ENCODE assay signal across 39 cellular contexts in genomic region chr18:61535401-61535800, GRCh38.
"Had no signal": no experiment of that assay in that cellular context is flagged by ENCODE, and none has a peak within 500 bp of the region (broad histone marks: within the 10 kb centered on the region; RNA-seq: fewer than 3 reads in every experiment).

No MANE protein-coding gene starts in this region.

- H3K27ac Mint-ChIP-seq: activated B cell treated with CpG ODN at 0.5 μM for 24 hours; activated CD4-positive, alpha-beta memory T cell treated with anti-CD3 and anti-CD28 coated beads for 36 hours; activated CD4-positive, alpha-beta T cell treated with anti-CD3 and anti-CD28 coated beads, Interleukin-2, amount 10 ng/mL, durations not matched to agents 24 days and 14 days; activated CD8-positive, alpha-beta T cell treated with anti-CD3 and anti-CD28 coated beads for 36 hours; activated naive CD4-positive, alpha-beta T cell treated with anti-CD3 and anti-CD28 coated beads for 36 hours; activated naive CD4-positive, alpha-beta T cell treated with anti-CD3 and anti-CD28 coated beads, Interleukin-2, amount 50 U/mL, for 72 hours; activated naive CD8-positive, alpha-beta T cell treated with anti-CD3 and anti-CD28 coated beads for 36 hours; activated T-cell treated with anti-CD3 and anti-CD28 coated beads, Interleukin-2, amount 50 U/mL, for 72 hours; activated T-helper 1 cell treated with anti-CD3 and anti-CD28 coated beads, Interleukin-12 subunit alpha, Interleukin-12 subunit beta, Interleukin-2, Interleukin-4 antibody, amounts not matched to agents 30 ng/mL and 10 ng/mL and 1 ng/mL, durations not matched to agents 14 hours and 24 hours and 36 hours; activated T-helper 17 cell treated with anti-CD3 and anti-CD28 coated beads, Interleukin-2, amount 50 U/mL, for 72 hours; T-cell; T-helper 2 cell treated with Interferon-gamma antibody and Interleukin-4, amounts not matched to agents 5 μg/mL and 100 μg/mL, for 36 hours had no signal

- DNase-seq: activated B cell treated with CpG ODN at 0.5 μM for 24 hours; activated CD4-positive, alpha-beta memory T cell treated with anti-CD3 and anti-CD28 coated beads for 36 hours; activated CD4-positive, alpha-beta T cell treated with anti-CD3 and anti-CD28 coated beads for 4 hours; activated CD4-positive, alpha-beta T cell treated with anti-CD3 and anti-CD28 coated beads, Interleukin-2, amount 10 ng/mL, durations not matched to agents 24 days and 14 days; activated CD4-positive, alpha-beta T cell treated with anti-CD3 and anti-CD28 coated beads, Interleukin-2, amount 50 U/mL, for 1 hour; activated CD4-positive, alpha-beta T cell treated with anti-CD3 and anti-CD28 coated beads, Interleukin-2, amount 50 U/mL, for 4 hours; activated CD4-positive, CD25-positive, alpha-beta regulatory T cell treated with anti-CD3 and anti-CD28 coated beads, Interleukin-2, amount 50 U/mL, for 72 hours; activated CD8-positive, alpha-beta memory T cell treated with anti-CD3 and anti-CD28 coated beads, Interleukin-2, amount 50 U/mL, for 4 hours; activated CD8-positive, alpha-beta T cell treated with anti-CD3 and anti-CD28 coated beads for 36 hours; activated effector memory CD4-positive, alpha-beta T cell treated with anti-CD3 and anti-CD28 coated beads, Interleukin-2, amount 50 U/mL, for 16 hours; activated gamma-delta T cell treated with Interleukin-2 at 50 U/mL for 16 hours; activated naive CD4-positive, alpha-beta T cell; activated naive CD4-positive, alpha-beta T cell treated with anti-CD3 and anti-CD28 coated beads for 36 hours; activated naive CD4-positive, alpha-beta T cell treated with anti-CD3 and anti-CD28 coated beads, Interleukin-2, amount 50 U/mL, for 16 hours; activated naive CD8-positive, alpha-beta T cell treated with anti-CD3 and anti-CD28 coated beads for 36 hours; activated T-cell treated with anti-CD3 and anti-CD28 coated beads for 4 hours; activated T-cell treated with anti-CD3 and anti-CD28 coated beads, Interleukin-2, amount 50 U/mL, for 1 hour; activated T-cell treated with anti-CD3 and anti-CD28 coated beads, Interleukin-2, amount 50 U/mL, for 4 hours; activated T-cell treated with anti-CD3 and anti-CD28 coated beads, Interleukin-2, amount 50 U/mL, for 72 hours; adrenal gland; amniotic stem cell; aorta; body of pancreas; brain microvascular endothelial cell; caudate nucleus; cerebellar nuclear complex; T-cell; T-helper 2 cell; T-helper 9 cell had no signal

- ATAC-seq: activated CD8-positive, alpha-beta T cell treated with anti-CD3 and anti-CD28 coated beads for 36 hours; activated naive CD4-positive, alpha-beta T cell treated with anti-CD3 and anti-CD28 coated beads, Interleukin-2, amount 50 U/mL, for 72 hours; activated T-cell treated with anti-CD3 and anti-CD28 coated beads, Interleukin-2, amount 50 U/mL, for 4 hours; activated T-cell treated with anti-CD3 and anti-CD28 coated beads, Interleukin-2, amount 50 U/mL, for 72 hours; activated T-helper 17 cell treated with anti-CD3 and anti-CD28 coated beads, Interleukin-2, amount 50 U/mL, for 72 hours; body of pancreas; T-cell had no signal

- H3K36me3 Mint-ChIP-seq: activated CD4-positive, alpha-beta memory T cell treated with anti-CD3 and anti-CD28 coated beads for 36 hours; activated naive CD4-positive, alpha-beta T cell treated with anti-CD3 and anti-CD28 coated beads, Interleukin-2, amount 50 U/mL, for 72 hours; activated naive CD8-positive, alpha-beta T cell treated with anti-CD3 and anti-CD28 coated beads for 36 hours; T-cell had no signal

- FAIRE-seq: astrocyte, TTC549 had no signal

- H3K9me3 Mint-ChIP-seq: activated B cell treated with CpG ODN at 0.5 μM for 24 hours; activated CD4-positive, alpha-beta memory T cell treated with anti-CD3 and anti-CD28 coated beads for 36 hours; activated CD4-positive, alpha-beta T cell treated with anti-CD3 and anti-CD28 coated beads, Interleukin-2, amount 10 ng/mL, durations not matched to agents 24 days and 14 days; activated CD8-positive, alpha-beta T cell treated with anti-CD3 and anti-CD28 coated beads for 36 hours; activated naive CD4-positive, alpha-beta T cell treated with anti-CD3 and anti-CD28 coated beads for 36 hours; activated naive CD4-positive, alpha-beta T cell treated with anti-CD3 and anti-CD28 coated beads, Interleukin-2, amount 50 U/mL, for 72 hours; activated naive CD8-positive, alpha-beta T cell treated with anti-CD3 and anti-CD28 coated beads for 36 hours; activated T-cell treated with anti-CD3 and anti-CD28 coated beads, Interleukin-2, amount 50 U/mL, for 4 hours; activated T-cell treated with anti-CD3 and anti-CD28 coated beads, Interleukin-2, amount 50 U/mL, for 72 hours; activated T-helper 1 cell treated with anti-CD3 and anti-CD28 coated beads, Interleukin-12 subunit alpha, Interleukin-12 subunit beta, Interleukin-2, Interleukin-4 antibody, amounts not matched to agents 30 ng/mL and 10 ng/mL and 1 ng/mL, durations not matched to agents 14 hours and 24 hours and 36 hours; activated T-helper 17 cell treated with anti-CD3 and anti-CD28 coated beads, Interleukin-2, amount 50 U/mL, for 72 hours; central memory CD8-positive, alpha-beta T cell; T-cell; T-helper 2 cell treated with Interferon-gamma antibody and Interleukin-4, amounts not matched to agents 5 μg/mL and 100 μg/mL, for 36 hours had no signal

- H3K36me3 ChIP-seq: adrenal gland, brain microvascular endothelial cell, breast epithelium, cardiac muscle cell had no signal

- H3K4me1 ChIP-seq: adrenal gland, body of pancreas, breast epithelium had no signal

- H3K4me3 Mint-ChIP-seq: activated B cell treated with CpG ODN at 0.5 μM for 24 hours; activated CD4-positive, alpha-beta memory T cell treated with anti-CD3 and anti-CD28 coated beads for 36 hours; activated CD4-positive, alpha-beta T cell treated with anti-CD3 and anti-CD28 coated beads, Interleukin-2, amount 10 ng/mL, durations not matched to agents 24 days and 14 days; activated CD8-positive, alpha-beta T cell treated with anti-CD3 and anti-CD28 coated beads for 36 hours; activated naive CD4-positive, alpha-beta T cell treated with anti-CD3 and anti-CD28 coated beads for 36 hours; activated naive CD8-positive, alpha-beta T cell treated with anti-CD3 and anti-CD28 coated beads for 36 hours; activated T-cell treated with anti-CD3 and anti-CD28 coated beads, Interleukin-2, amount 50 U/mL, for 4 hours; activated T-cell treated with anti-CD3 and anti-CD28 coated beads, Interleukin-2, amount 50 U/mL, for 72 hours; activated T-helper 1 cell treated with anti-CD3 and anti-CD28 coated beads, Interleukin-12 subunit alpha, Interleukin-12 subunit beta, Interleukin-2, Interleukin-4 antibody, amounts not matched to agents 30 ng/mL and 10 ng/mL and 1 ng/mL, durations not matched to agents 14 hours and 24 hours and 36 hours; activated T-helper 17 cell treated with anti-CD3 and anti-CD28 coated beads, Interleukin-2, amount 50 U/mL, for 72 hours; central memory CD8-positive, alpha-beta T cell; T-cell; T-helper 2 cell treated with Interferon-gamma antibody and Interleukin-4, amounts not matched to agents 5 μg/mL and 100 μg/mL, for 36 hours had no signal

- H3K27me3 Mint-ChIP-seq: activated naive CD8-positive, alpha-beta T cell treated with anti-CD3 and anti-CD28 coated beads for 36 hours; central memory CD8-positive, alpha-beta T cell had no signal

- H3K4me1 Mint-ChIP-seq: activated B cell treated with CpG ODN at 0.5 μM for 24 hours; activated CD4-positive, alpha-beta T cell treated with anti-CD3 and anti-CD28 coated beads, Interleukin-2, amount 10 ng/mL, durations not matched to agents 24 days and 14 days; activated naive CD8-positive, alpha-beta T cell treated with anti-CD3 and anti-CD28 coated beads for 36 hours; activated T-helper 17 cell treated with anti-CD3 and anti-CD28 coated beads, Interleukin-2, amount 50 U/mL, for 72 hours; central memory CD8-positive, alpha-beta T cell; T-cell had no signal

- H3K27me3 ChIP-seq: adrenal gland, body of pancreas, brain microvascular endothelial cell, breast epithelium, cardiac muscle cell had no signal

- H3K27ac ChIP-seq: adrenal gland, body of pancreas, brain microvascular endothelial cell, breast epithelium, cardiac muscle cell, VCaP had no signal

- H3K4me3 ChIP-seq: adrenal gland, body of pancreas, breast epithelium, cardiac muscle cell had no signal

- H3K9me3 ChIP-seq: adrenal gland, body of pancreas, breast epithelium had no signal
